28 cellular contexts compared by ENCODE assay signal in the genomic region with DNA sequence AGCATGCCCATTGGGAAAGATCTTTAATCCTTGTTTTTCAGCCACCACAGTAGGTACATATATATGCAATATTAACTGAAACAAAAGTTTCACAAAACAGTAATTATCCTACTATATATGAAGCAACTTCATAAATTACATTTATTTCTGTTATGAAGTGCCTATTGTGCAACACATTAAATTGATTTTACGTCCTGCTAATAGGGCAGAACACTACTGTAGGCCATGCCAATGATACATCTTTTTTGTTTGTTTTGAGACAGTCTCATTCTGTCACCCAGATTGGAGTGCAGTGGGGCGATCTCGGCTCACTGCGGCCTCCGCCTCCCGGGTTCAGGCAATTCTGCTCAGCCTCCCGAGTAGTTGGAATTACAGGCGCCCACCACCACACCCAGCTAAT.
"Had no signal": no experiment of that assay in that cellular context is flagged by ENCODE, and none has a peak within 500 bp of the region (broad histone marks: within the 10 kb centered on the region; RNA-seq: fewer than 3 reads in every experiment).

No MANE protein-coding gene starts in this region.

- H3K27ac ChIP-seq: body of pancreas, foreskin keratinocyte, neural progenitor cell, spleen had no signal

- H2AFZ ChIP-seq: neural progenitor cell had no signal

- H3K4me3 Mint-ChIP-seq: activated CD4-positive, alpha-beta memory T cell treated with anti-CD3 and anti-CD28 coated beads, Interleukin-2, amount 10 ng/mL, durations not matched to agents 7 days and 5 days; activated CD4-positive, alpha-beta T cell treated with anti-CD3 and anti-CD28 coated beads, Interleukin-2, amount 10 ng/mL, durations not matched to agents 7 days and 5 days; activated naive CD8-positive, alpha-beta T cell; immature natural killer cell; natural killer cell; neural progenitor cell; T-helper 1 cell treated with Interleukin-12 subunit alpha and Interleukin-12 subunit beta and Interleukin-4 antibody, amounts not matched to agents 30 μg/mL and 1 μg/mL, for 36 hours; WTC11 had no signal

- H3K27ac Mint-ChIP-seq: activated CD4-positive, alpha-beta memory T cell treated with anti-CD3 and anti-CD28 coated beads, Interleukin-2, amount 10 ng/mL, durations not matched to agents 7 days and 5 days; activated CD4-positive, alpha-beta T cell treated with anti-CD3 and anti-CD28 coated beads, Interleukin-2, amount 10 ng/mL, durations not matched to agents 7 days and 5 days; activated T-helper 2 cell treated with anti-CD3 and anti-CD28 coated beads, Interferon-gamma antibody, Interleukin-2, Interleukin-4, amounts not matched to agents 10 μg/mL and 5 μg/mL and 100 μg/mL, durations not matched to agents 14 hours and 24 hours and 36 hours; natural killer cell; neural progenitor cell; T-helper 1 cell treated with Interleukin-12 subunit alpha and Interleukin-12 subunit beta and Interleukin-4 antibody, amounts not matched to agents 30 μg/mL and 1 μg/mL, for 36 hours had no signal

- H3K9ac ChIP-seq: neural progenitor cell had no signal

- H3K9me3 ChIP-seq: adrenal gland, body of pancreas, heart left ventricle, spleen, tibial nerve had no signal

- H3K27me3 ChIP-seq: adrenal gland, body of pancreas, foreskin keratinocyte, heart left ventricle, neural progenitor cell, spleen, tibial nerve had no signal

- ATAC-seq: body of pancreas, foreskin keratinocyte, heart left ventricle, left colon, natural killer cell, right cardiac atrium, WTC11 had no signal

- H3K9me3 Mint-ChIP-seq: activated CD4-positive, alpha-beta memory T cell treated with anti-CD3 and anti-CD28 coated beads, Interleukin-2, amount 10 ng/mL, durations not matched to agents 7 days and 5 days; activated CD4-positive, alpha-beta T cell treated with anti-CD3 and anti-CD28 coated beads, Interleukin-2, amount 10 ng/mL, durations not matched to agents 7 days and 5 days; activated T-helper 2 cell treated with anti-CD3 and anti-CD28 coated beads, Interferon-gamma antibody, Interleukin-2, Interleukin-4, amounts not matched to agents 10 μg/mL and 5 μg/mL and 100 μg/mL, durations not matched to agents 14 hours and 24 hours and 36 hours; immature natural killer cell; natural killer cell; neural progenitor cell; T-helper 1 cell treated with Interleukin-12 subunit alpha and Interleukin-12 subunit beta and Interleukin-4 antibody, amounts not matched to agents 30 μg/mL and 1 μg/mL, for 36 hours; WTC11 had no signal

- H3K4me2 ChIP-seq: neural progenitor cell had no signal

- H3K4me1 ChIP-seq: body of pancreas, foreskin keratinocyte, neural progenitor cell had no signal

- H3K27me3 Mint-ChIP-seq: activated CD4-positive, alpha-beta memory T cell treated with anti-CD3 and anti-CD28 coated beads, Interleukin-2, amount 10 ng/mL, durations not matched to agents 7 days and 5 days; activated CD4-positive, alpha-beta T cell treated with anti-CD3 and anti-CD28 coated beads, Interleukin-2, amount 10 ng/mL, durations not matched to agents 7 days and 5 days; activated naive CD8-positive, alpha-beta T cell had no signal

- DNase-seq: activated CD4-positive, alpha-beta memory T cell treated with anti-CD3 and anti-CD28 coated beads, Interleukin-2, amount 10 ng/mL, durations not matched to agents 7 days and 5 days; activated CD4-positive, alpha-beta T cell treated with anti-CD3 and anti-CD28 coated beads for 1 hour; activated CD4-positive, alpha-beta T cell treated with anti-CD3 and anti-CD28 coated beads, Interleukin-2, amount 10 ng/mL, durations not matched to agents 7 days and 5 days; activated CD8-positive, alpha-beta memory T cell treated with anti-CD3 and anti-CD28 coated beads, Interleukin-2, amount 50 U/mL, for 48 hours; activated T-cell treated with anti-CD3 and anti-CD28 coated beads, Interleukin-2, amount 50 U/mL, for 48 hours; adrenal gland; aorta; body of pancreas; effector memory CD4-positive, alpha-beta T cell; erythroblast; foreskin keratinocyte; heart left ventricle; hypothalamus; immature natural killer cell; kidney; left colon; mesendoderm; natural killer cell; occipital lobe; right cardiac atrium; spleen; stimulated activated naive CD4-positive, alpha-beta T cell treated with Interleukin-2 at 50 U/mL for 16 hours had no signal

- H3K4me3 ChIP-seq: adrenal gland, body of pancreas, heart left ventricle, neural progenitor cell, spleen, tibial nerve had no signal

- H3K4me1 Mint-ChIP-seq: neural progenitor cell had no signal
